14 cellular contexts compared by ENCODE assay signal in the genomic region with DNA sequence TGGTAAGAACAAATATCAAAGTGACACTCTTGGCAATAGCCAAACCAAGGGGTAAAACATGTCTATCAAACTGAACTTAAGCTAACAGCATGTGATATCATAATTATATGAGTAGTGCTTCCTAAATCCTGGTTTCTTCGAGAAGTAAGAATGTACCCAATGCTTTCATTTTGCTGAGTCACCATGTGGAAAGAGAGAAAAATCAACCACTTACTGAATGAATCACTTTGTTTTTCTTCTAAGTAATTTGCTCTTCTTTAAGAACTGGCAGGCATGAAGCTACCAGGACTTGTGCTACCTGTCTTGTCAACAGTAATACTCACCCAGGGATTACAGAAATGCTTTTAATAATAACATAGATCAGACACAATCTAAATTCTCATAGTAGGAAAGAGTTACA. TPM values are rescaled to one million over a fixed set of nuclear protein-coding genes. Genes with fewer than 3 reads are reported as not detected.
DNase-seq lines count a peak whose midpoint lies in the region; ATAC-seq, FAIRE-seq and TF ChIP-seq lines count a peak whose summit lies in the region.
"Had no signal": no experiment of that assay in that cellular context is flagged by ENCODE, and none has a peak within 500 bp of the region (broad histone marks: within the 10 kb centered on the region; RNA-seq: fewer than 3 reads in every experiment).

No MANE protein-coding gene starts in this region.

- H3K4me1 ChIP-seq in HepG2 (ENCODE audit: insufficient read depth, low read length) (peaks cover 47% of the 10 kb centered on the region), right lobe of liver (peaks cover 0 to 12% (median 4%) of the 10 kb centered on the region in 4 donors), adipocyte (ENCODE audit: control insufficient read depth, insufficient read depth, low read length) (peaks cover 22% of the 10 kb centered on the region)

- no peak for TF ChIP-seq EP300 in HepG2 (IDR thresholded peaks at IDR 0.05; ENCODE audit: low read depth in 2 of 2, low read length in 2 of 2)
- TF ChIP-seq EP300 in HepG2 (CRISPR knock-in tag; IDR thresholded peaks at IDR 0.05; ENCODE audit: borderline replicate concordance): no peak

- no peak overlapping the region for H2AFZ ChIP-seq in HepG2 (ENCODE audit: low read length)

- H3K36me3 ChIP-seq in HepG2 (replicated peaks in 1 of 2; ENCODE audit: control insufficient read depth in 1 of 2, insufficient read depth in 2 of 2, low read length in 2 of 2) (no peaks in the 10 kb centered on the region), right lobe of liver (no peaks in the 10 kb centered on the region), adipocyte (ENCODE audit: control insufficient read depth, insufficient read depth, low read length, severe bottlenecking) (no peaks in the 10 kb centered on the region)
- H3K36me3 ChIP-seq: BLaER1 had no signal

- DNase-seq in HepG2 (ENCODE audit: low spot score) (no peak), right lobe of liver (no peak), adipocyte (ENCODE audit: low read depth) (peak; percentile 84), fibroblast of villous mesenchyme (ENCODE audit: low read depth) (peak; percentile 79), GM13977 (ENCODE audit: low spot score) (no peak), SKM-1 treated with dmso at 0.1 percent for 144 hours (lab: John Stamatoyannopoulos, UW; ENCODE audit: unreplicated experiment) (no peak), hippocampal formation (lab: John Stamatoyannopoulos, UW) (no peak), SHP77 (lab: John Stamatoyannopoulos, UW) (no peak)
- DNase-seq: activated CD8-positive, alpha-beta memory T cell treated with anti-CD3 and anti-CD28 coated beads, Interleukin-2, amount 50 U/mL, for 48 hours; effector CD4-positive, alpha-beta T cell; NCI-H2081 treated with DMSO at 0.1 percent for 48 hours; stimulated activated naive CD4-positive, alpha-beta T cell had no signal

- H3K9me3 ChIP-seq in HepG2 (ENCODE audit: low read length) (no peaks in the 10 kb centered on the region), right lobe of liver (no peaks in the 10 kb centered on the region), adipocyte (ENCODE audit: control insufficient read depth, low read length) (no peaks in the 10 kb centered on the region)
- H3K9me3 ChIP-seq: BLaER1 had no signal

- H3K27ac ChIP-seq in HepG2 (ENCODE audit: extremely low read length, insufficient read depth, low read length): peak overlapping the region; percentile 67
- H3K27ac ChIP-seq in right lobe of liver: no peak overlapping the region
- H3K27ac ChIP-seq: BLaER1 had no signal

- H4K20me1 ChIP-seq in HepG2 (ENCODE audit: insufficient read depth, low read length): no peaks in the 10 kb centered on the region
- H4K20me1 ChIP-seq: BLaER1 had no signal

- in situ Hi-C loops in HepG2 (cut with HindIII; ENCODE audit: extremely low pct_ligation_motif_present, low pct_unique_long_range_greater_than_20kb): no loop called here
- in situ Hi-C loops in GM13977 (cut with MboI; ENCODE audit: low pct_unique_long_range_greater_than_20kb, low sequenced_read_pairs, unreplicated experiment): no loop called here

- POLR2A ChIA-PET in HepG2 (lab: Yijun Ruan, JAX): no interaction called here

- TF ChIP-seq CTCF in HepG2 (CRISPR knock-in tag; IDR thresholded peaks at IDR 0.05): no peak
- TF ChIP-seq CTCF in right lobe of liver (IDR thresholded peaks at IDR 0.05): no peak
- no peak for TF ChIP-seq CTCF in fibroblast of villous mesenchyme (IDR thresholded peaks at IDR 0.05; ENCODE audit: insufficient read depth, low read depth, low read length)
- TF ChIP-seq CTCF in GM13977 (IDR thresholded peaks at IDR 0.05; ENCODE audit: extremely low read depth, insufficient read depth, missing control alignments): no peak

- H3K4me2 ChIP-seq in HepG2 (ENCODE audit: low read depth, low read length): peak overlapping the region; percentile 74; the same call in 1 of the 2 replicates
- H3K4me2 ChIP-seq: BLaER1 had no signal

- H3K27me3 ChIP-seq in HepG2 (ENCODE audit: control insufficient read depth in 1 of 2, insufficient read depth in 2 of 2, low read length in 2 of 2) (no peaks in the 10 kb centered on the region), right lobe of liver (no peaks in the 10 kb centered on the region), adipocyte (replicated peaks; ENCODE audit: control insufficient read depth, insufficient read depth, low read length) (no peaks in the 10 kb centered on the region)
- H3K27me3 ChIP-seq: BLaER1 had no signal

- CTCF ChIA-PET in HepG2 (lab: Yijun Ruan, JAX; ENCODE audit: low intra/inter-chr PET ratio, low total read pairs): no interaction called here

- WGBS in HepG2 (ENCODE audit: low lambda C conversion rate): 50% methylated on average over 1 of the region's 1 CpG
- WGBS in right lobe of liver (ENCODE audit: insufficient coverage, low coverage, low lambda C conversion rate, missing lambda C conversion rate): 39% methylated on average over 1 of the region's 1 CpG

- no peak overlapping the region for H3K4me3 ChIP-seq in HepG2 (replicated peaks in 1 of 3; ENCODE audit: insufficient read depth in 1 of 3, low read depth in 2 of 3, low read length in 3 of 3)
- H3K4me3 ChIP-seq in right lobe of liver: no peak overlapping the region
- no peak overlapping the region for H3K4me3 ChIP-seq in adipocyte (ENCODE audit: low read length)
- H3K4me3 ChIP-seq in fibroblast of villous mesenchyme (ENCODE audit: low read depth, low read length): no peak overlapping the region
- H3K4me3 ChIP-seq: BLaER1, GM12878 had no signal

- no peak for FAIRE-seq in HepG2 (lab: Jason Lieb, UNC)
- FAIRE-seq: GM12878 had no signal

- intact Hi-C loops in HepG2 (cut with micrococcal nuclease; ENCODE audit: unreplicated experiment): no loop called here
- intact Hi-C loops in right lobe of liver (cut with DNase I): no loop called here

- no peak for TF ChIP-seq RAD21 in HepG2 (CRISPR knock-in tag; IDR thresholded peaks at IDR 0.05)

- no peak for TF ChIP-seq POLR2A in HepG2 (IDR thresholded peaks at IDR 0.05; ENCODE audit: insufficient read depth in 1 of 2, low read depth in 2 of 2, low read length in 2 of 2)
- TF ChIP-seq POLR2A in right lobe of liver (IDR thresholded peaks at IDR 0.05): no peak

- no TSS peak for BruUV-seq in HepG2 (replicated peaks; lab: Mats Ljungman, UMichigan)

- H3K9ac ChIP-seq in HepG2 (ENCODE audit: insufficient read depth, low read depth, low read length) (no peak overlapping the region), adipocyte (ENCODE audit: low read length) (no peak overlapping the region)
- H3K9ac ChIP-seq: BLaER1 had no signal

- no peak for ATAC-seq in HepG2
- no peak for ATAC-seq in right lobe of liver
- ATAC-seq: GM12878 had no signal

- no peaks in the 10 kb centered on the region for H3K79me2 ChIP-seq in HepG2 (ENCODE audit: insufficient read depth, low read length)

RNA-seq across cellular contexts. Expression of a gene that starts 19.0 kb away (rescaled TPM):
- total RNA-seq in HepG2 (2016; rRNA removed; fragmentation: Illumina TruSeq; extraction: Trizol) (1.9 and 3.9 TPM in 2 replicates), right lobe of liver (1 to 10 TPM in 3 of 6 experiments, under 1 TPM in 3; 0.37 to 1.5 (median 0.78) TPM), fibroblast of villous mesenchyme (1.6 and 5.6 TPM in 2 replicates)
- total RNA-seq in HepG2 (2016; cell fraction: cytosol; rRNA removed; fragmentation: Illumina TruSeq; extraction: Trizol; ENCODE audit: low read depth): 0.61 and 0.71 TPM in 2 replicates
- total RNA-seq in HepG2 (2016; cell fraction: insoluble cytoplasmic fraction; rRNA removed; fragmentation: Illumina TruSeq; extraction: Trizol): 2.0 and 4.5 TPM in 2 replicates
- 0.90 and 1.3 TPM in 2 replicates for total RNA-seq in HepG2 (2016; cell fraction: membrane; rRNA removed; fragmentation: Illumina TruSeq; extraction: Trizol)
- 1.5 and 2.4 TPM in 2 replicates for total RNA-seq in HepG2 (2016; cell fraction: nucleus; rRNA removed; fragmentation: Illumina TruSeq; extraction: Trizol)
- polyA plus RNA-seq in HepG2 (2011; rRNA removed): 0.97 and 1.3 TPM in 2 replicates
- polyA plus RNA-seq in HepG2 (2011; cell fraction: cytosol; rRNA removed): 0.52 and 1.1 TPM in 2 replicates
- polyA plus RNA-seq in HepG2 (2011; cell fraction: nucleus; rRNA removed): 0.24 and 0.38 TPM in 2 replicates
- polyA plus RNA-seq in HepG2 (2012): 0.33 and 1.0 TPM in 2 replicates
- polyA plus RNA-seq in HepG2 (2016; cell fraction: cytosol; fragmentation: Illumina TruSeq; extraction: Trizol; ENCODE audit: low read depth): 0.24 and 0.43 TPM in 2 replicates
- 1.8 and 2.0 TPM in 2 replicates for polyA plus RNA-seq in HepG2 (2016; cell fraction: insoluble cytoplasmic fraction; fragmentation: Illumina TruSeq; extraction: Trizol; ENCODE audit: low read depth)
- 0.37 and 0.39 TPM in 2 replicates for polyA plus RNA-seq in HepG2 (2016; cell fraction: membrane; fragmentation: Illumina TruSeq; extraction: Trizol; ENCODE audit: low read depth)
- polyA plus RNA-seq in HepG2 (2016; cell fraction: nucleus; fragmentation: Illumina TruSeq; extraction: Trizol; ENCODE audit: insufficient read depth, low read depth): 1.00 and 1.4 TPM in 2 replicates
- polyA minus RNA-seq in HepG2 (2011; rRNA and poly(A)+ RNA removed; ENCODE audit: low replicate concordance): 1.9 and 2.5 TPM in 2 replicates
- 0.97 and 1.4 TPM in 2 replicates for polyA minus RNA-seq in HepG2 (2011; cell fraction: cytosol; rRNA and poly(A)+ RNA removed)
- 0.87 and 1.7 TPM in 2 replicates for polyA minus RNA-seq in HepG2 (2011; cell fraction: nucleus; rRNA and poly(A)+ RNA removed)

RNA-seq across cellular contexts. Expression of a gene that starts 21.3 kb away (rescaled TPM):
- total RNA-seq in HepG2 (2016; rRNA removed; fragmentation: Illumina TruSeq; extraction: Trizol) (96.3 and 160 TPM in 2 replicates), right lobe of liver (10 to 100 TPM; 31.9 to 50.3 (median 43.3) TPM), fibroblast of villous mesenchyme (173 and 236 TPM in 2 replicates)
- total RNA-seq in HepG2 (2016; cell fraction: cytosol; rRNA removed; fragmentation: Illumina TruSeq; extraction: Trizol; ENCODE audit: low read depth): 20.2 and 23.9 TPM in 2 replicates
- 89.4 and 158 TPM in 2 replicates for total RNA-seq in HepG2 (2016; cell fraction: insoluble cytoplasmic fraction; rRNA removed; fragmentation: Illumina TruSeq; extraction: Trizol)
- 91.7 and 92.2 TPM in 2 replicates for total RNA-seq in HepG2 (2016; cell fraction: membrane; rRNA removed; fragmentation: Illumina TruSeq; extraction: Trizol)
- total RNA-seq in HepG2 (2016; cell fraction: nucleus; rRNA removed; fragmentation: Illumina TruSeq; extraction: Trizol): 100 and 105 TPM in 2 replicates
- 59.0 and 72.1 TPM in 2 replicates for polyA plus RNA-seq in HepG2 (2011; rRNA removed)
- polyA plus RNA-seq in HepG2 (2011; cell fraction: cytosol; rRNA removed): 49.9 and 69.1 TPM in 2 replicates
- 30.3 and 33.5 TPM in 2 replicates for polyA plus RNA-seq in HepG2 (2011; cell fraction: nucleus; rRNA removed)
- polyA plus RNA-seq in HepG2 (2012): 70.3 and 73.4 TPM in 2 replicates
- 8.8 and 9.0 TPM in 2 replicates for polyA plus RNA-seq in HepG2 (2016; cell fraction: cytosol; fragmentation: Illumina TruSeq; extraction: Trizol; ENCODE audit: low read depth)
- 118 and 121 TPM in 2 replicates for polyA plus RNA-seq in HepG2 (2016; cell fraction: insoluble cytoplasmic fraction; fragmentation: Illumina TruSeq; extraction: Trizol; ENCODE audit: low read depth)
- 34.3 and 37.5 TPM in 2 replicates for polyA plus RNA-seq in HepG2 (2016; cell fraction: membrane; fragmentation: Illumina TruSeq; extraction: Trizol; ENCODE audit: low read depth)
- 82.2 and 99.4 TPM in 2 replicates for polyA plus RNA-seq in HepG2 (2016; cell fraction: nucleus; fragmentation: Illumina TruSeq; extraction: Trizol; ENCODE audit: insufficient read depth, low read depth)
- 34.6 and 53.5 TPM in 2 replicates for polyA minus RNA-seq in HepG2 (2011; rRNA and poly(A)+ RNA removed; ENCODE audit: low replicate concordance)
- polyA minus RNA-seq in HepG2 (2011; cell fraction: cytosol; rRNA and poly(A)+ RNA removed): 60.0 and 71.9 TPM in 2 replicates
- 145 and 163 TPM in 2 replicates for polyA minus RNA-seq in HepG2 (2011; cell fraction: nucleus; rRNA and poly(A)+ RNA removed)

Comparison
In these comparisons a context has a peak if more than half of its experiments do, and no peak if none do; other contexts are left out.
1. DNase-seq: peak in adipocyte (single experiment) and fibroblast of villous mesenchyme (single experiment); none in HepG2 (single experiment), right lobe of liver (0 of 3), GM13977 (single experiment), SKM-1 treated with dmso at 0.1 percent for 144 hours (single experiment), hippocampal formation (0 of 2) and SHP77 (0 of 2).